8 cellular contexts compared by ENCODE assay signal in the genomic region with DNA sequence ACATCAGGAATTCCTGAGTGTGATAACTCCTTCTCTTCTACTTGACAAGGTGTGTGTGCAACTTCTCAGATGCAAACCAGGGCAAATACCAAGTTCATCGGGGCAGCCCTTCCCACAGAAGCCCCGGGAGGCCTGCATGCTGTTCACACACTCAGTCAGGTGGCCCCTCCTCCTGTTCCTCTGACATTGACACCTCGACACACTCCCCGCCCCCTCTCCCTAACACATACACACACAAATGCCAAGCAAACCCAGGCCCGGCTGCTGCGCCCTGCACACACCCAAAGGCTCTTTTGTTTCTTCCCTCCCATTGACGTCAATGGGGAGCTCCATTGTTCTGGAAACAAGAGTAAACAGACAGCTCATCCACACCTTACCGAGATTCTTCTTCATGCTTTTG. TPM values are rescaled to one million over a fixed set of nuclear protein-coding genes. Genes with fewer than 3 reads are reported as not detected.
DNase-seq lines count a peak whose midpoint lies in the region; ATAC-seq and TF ChIP-seq lines count a peak whose summit lies in the region.

No MANE protein-coding gene starts in this region.

- H3K79me2 ChIP-seq in mammary epithelial cell (ENCODE audit: insufficient read depth, low read length) = peaks cover 24% of the 10 kb centered on the region

- H3K9me3 ChIP-seq in NT2/D1 (ENCODE audit: insufficient read depth, low read length) (no peaks in the 10 kb centered on the region), mammary epithelial cell (replicated peaks; ENCODE audit: insufficient read depth, low read length) (no peaks in the 10 kb centered on the region), aorta (ENCODE audit: control insufficient read depth, low read length) (no peaks in the 10 kb centered on the region)

- dilution Hi-C loops in mammary epithelial cell (cut with HindIII; ENCODE audit: low sequenced_read_pairs) = no loop called here

- peak overlapping the region; percentile 77 for H3K9ac ChIP-seq in NT2/D1 (ENCODE audit: insufficient read length, low read depth)
- peak overlapping the region; percentile 86 for H3K9ac ChIP-seq in mammary epithelial cell (ENCODE audit: insufficient read depth, low read length)

- TF ChIP-seq CTCF in mammary epithelial cell (conservative IDR thresholded peaks at IDR 0.05 in 1 of 2, IDR thresholded peaks at IDR 0.05 in 1 of 2; ENCODE audit: extremely low read depth in 1 of 2, insufficient read depth in 1 of 2, low read depth in 1 of 2, low read length in 2 of 2) = no peak

- CTCF ChIA-PET in mammary epithelial cell (lab: Charles Lee; ENCODE audit: low non-redundant PET) = no interaction called here

- H3K4me1 ChIP-seq in NT2/D1 (ENCODE audit: insufficient read depth, insufficient read length) = peaks cover 30% of the 10 kb centered on the region
- H3K4me1 ChIP-seq in mammary epithelial cell (ENCODE audit: insufficient read depth, low read length) = peaks cover 53% of the 10 kb centered on the region
- H3K4me1 ChIP-seq in aorta (ENCODE audit: control insufficient read depth in 1 of 2, insufficient read depth in 2 of 2, low read length in 2 of 2) = no peaks in the 10 kb centered on the region

- H3K4me2 ChIP-seq in mammary epithelial cell (ENCODE audit: insufficient read depth, low read depth, low read length) = peak overlapping the region; percentile 97

- H3K36me3 ChIP-seq in NT2/D1 (ENCODE audit: insufficient read depth, insufficient read length, low read length) (no peaks in the 10 kb centered on the region), mammary epithelial cell (ENCODE audit: insufficient read depth, low read length) (no peaks in the 10 kb centered on the region), aorta (ENCODE audit: control insufficient read depth in 1 of 2, insufficient read depth in 2 of 2, low read length in 1 of 2) (no peaks in the 10 kb centered on the region)

- H4K20me1 ChIP-seq in mammary epithelial cell (ENCODE audit: insufficient read depth, low read length) = no peaks in the 10 kb centered on the region

- H2AFZ ChIP-seq in mammary epithelial cell (ENCODE audit: low read depth, low read length) = peak overlapping the region; percentile 58

- intact Hi-C loops in mammary epithelial cell (cut with micrococcal nuclease) = no loop called here
- intact Hi-C loops in aorta (cut with DNase I) = no loop called here

- H3K27ac ChIP-seq in mammary epithelial cell (ENCODE audit: insufficient read depth, low read depth, low read length) = peak overlapping the region; percentile 99
- H3K27ac ChIP-seq in aorta (ENCODE audit: low read depth in 1 of 2, low read length in 2 of 2) = no peak overlapping the region

- no TSS peak for BruUV-seq in mammary epithelial cell (replicated peaks; lab: Mats Ljungman, UMichigan)

- H3K27me3 ChIP-seq in NT2/D1 (ENCODE audit: insufficient read depth, insufficient read length) (peaks cover 18% of the 10 kb centered on the region), mammary epithelial cell (ENCODE audit: insufficient read depth, low read length) (no peaks in the 10 kb centered on the region), aorta (ENCODE audit: control insufficient read depth in 1 of 2, insufficient read depth in 2 of 2, low read length in 1 of 2) (no peaks in the 10 kb centered on the region)

- WGBS in mammary epithelial cell (ENCODE audit: low coverage, missing lambda C conversion rate) = 14% methylated on average over 7 of the region's 8 CpGs
- 77 to 79% methylated on average over 8 of the region's 8 CpGs for WGBS in aorta, 2 donors

- H3K4me3 ChIP-seq in NT2/D1 (ENCODE audit: insufficient read length, low read depth) (no peak overlapping the region), mammary epithelial cell (replicated peaks in 1 of 3; ENCODE audit: insufficient read depth in 1 of 3, low read depth in 2 of 3, low read length in 3 of 3) (no peak overlapping the region), aorta (ENCODE audit: low read length in 2 of 2) (no peak overlapping the region)

- DNase-seq in HT-29 (ENCODE audit: low spot score) = peak; percentile 89
- DNase-seq in NT2/D1 (ENCODE audit: low read depth, low spot score) = peak; percentile 57
- peak; percentile 99 for DNase-seq in mammary epithelial cell
- DNase-seq in midbrain (lab: John Stamatoyannopoulos, UW) = peak; percentile 29
- peak; percentile 49 to 70 for DNase-seq in aorta
- DNase-seq in NOMO-1 treated with dmso at 0.1 percent for 144 hours (lab: John Stamatoyannopoulos, UW; ENCODE audit: unreplicated experiment) = no peak

- in situ Hi-C loops in mammary epithelial cell (cut with MboI; ENCODE audit: low sequenced_read_pairs in 2 of 2) = no loop called here

- no peak for ATAC-seq in aorta (ENCODE audit: low FRiP score)
- ATAC-seq in GM21381 (IDR thresholded peaks at IDR 0.05; ENCODE audit: unreplicated experiment) = no peak
- ATAC-seq in GM18861 (IDR thresholded peaks at IDR 0.05; ENCODE audit: unreplicated experiment) = no peak

RNA-seq across cellular contexts. Expression of a gene that starts 1.7 kb away (rescaled TPM):
- 26.6 and 28.3 TPM in 2 replicates for total RNA-seq in HT-29 (2014; rRNA removed; shearing (Covaris generic))
- total RNA-seq in mammary epithelial cell (1 to 10 TPM; 6.3 to 7.8 TPM), aorta (10 to 100 TPM; 22.0 to 25.1 TPM)
- polyA plus RNA-seq in mammary epithelial cell (2.1 TPM), aorta (1 to 10 TPM; 2.0 to 6.1 TPM)
- 11.2 TPM for polyA minus RNA-seq in mammary epithelial cell

RNA-seq across cellular contexts. Expression of a gene that starts 30.2 kb away (rescaled TPM):
- total RNA-seq in HT-29 (2014; rRNA removed; shearing (Covaris generic)) = 2.4 and 3.6 TPM in 2 replicates
- total RNA-seq in mammary epithelial cell (10 to 100 TPM in 1 of 2 donors, 1 to 10 TPM in 1; 7.0 to 18.1 TPM), aorta (10 to 100 TPM; 21.0 to 21.5 TPM)
- polyA plus RNA-seq in mammary epithelial cell (4.9 TPM), aorta (10 to 100 TPM; 14.4 to 15.8 TPM)
- 8.7 TPM for polyA minus RNA-seq in mammary epithelial cell

RNA-seq across cellular contexts. Expression of a gene that starts 50.2 kb away (rescaled TPM):
- total RNA-seq in HT-29 (2014; rRNA removed; shearing (Covaris generic)) = 113 and 134 TPM in 2 replicates
- 1 to 10 TPM; 1.2 to 5.0 TPM for total RNA-seq in mammary epithelial cell
- polyA plus RNA-seq in mammary epithelial cell = 2.1 TPM
- not detected for polyA minus RNA-seq in mammary epithelial cell
- total RNA-seq in aorta = 1 to 10 TPM; 3.3 to 5.2 TPM
- 1 to 10 TPM; 3.3 to 9.4 TPM for polyA plus RNA-seq in aorta

Comparison
In these comparisons a context has a peak if more than half of its experiments do, and no peak if none do; other contexts are left out.
1. RNA of a gene that starts 50.2 kb away (total RNA-seq): 113 to 134 TPM in HT-29; 3.3 to 5.2 TPM in aorta and 1.2 to 5.0 TPM in mammary epithelial cell; every median in the first group is over 10 times any median in the second.